ENCODE assay signal across 17 cellular contexts in the genomic region with DNA sequence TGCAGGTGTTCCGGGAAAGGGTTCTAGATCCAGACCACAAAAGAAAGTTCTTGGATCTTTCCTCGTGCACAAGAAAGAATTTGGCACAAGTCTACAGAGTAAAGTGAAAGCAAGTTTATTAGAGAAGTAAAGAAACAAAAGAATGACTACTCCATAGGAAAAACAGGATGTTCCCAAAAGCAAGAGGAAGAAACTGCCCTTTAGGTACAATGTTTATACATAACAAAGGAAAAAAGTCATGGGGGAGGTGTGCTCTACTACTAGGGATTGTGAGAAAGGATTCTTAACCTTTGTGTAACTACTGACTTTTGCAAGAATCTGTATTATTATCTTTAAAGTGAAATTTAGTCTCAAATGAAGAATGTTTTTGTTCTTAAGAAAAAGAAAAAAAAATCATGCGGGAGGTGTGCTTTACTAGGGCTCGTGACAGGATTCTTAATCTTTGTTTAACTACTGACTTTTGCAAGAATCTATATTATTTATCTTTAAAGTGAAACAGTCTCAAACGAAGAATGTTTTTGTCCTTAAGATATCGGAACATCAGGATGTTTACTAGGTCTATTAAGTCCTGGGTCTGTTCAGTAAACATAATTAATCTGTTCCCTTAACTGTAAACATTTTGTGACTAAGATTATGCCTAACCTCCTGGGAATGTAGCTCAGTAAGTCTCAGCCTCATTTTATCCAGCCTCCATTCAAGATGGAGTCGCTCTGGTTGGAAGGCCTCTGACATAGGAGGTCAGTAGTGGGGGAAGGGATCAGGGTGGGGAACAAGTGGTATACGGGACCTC.
"Had no signal": no experiment of that assay in that cellular context is flagged by ENCODE, and none has a peak within 500 bp of the region (broad histone marks: within the 10 kb centered on the region; RNA-seq: fewer than 3 reads in every experiment).

No MANE protein-coding gene starts in this region.

- H3K4me3 Mint-ChIP-seq: activated CD4-positive, alpha-beta T cell treated with anti-CD3 and anti-CD28 coated beads, Interleukin-2, amount 10 ng/mL, durations not matched to agents 7 days and 5 days; activated naive CD4-positive, alpha-beta T cell treated with anti-CD3 and anti-CD28 coated beads, Interleukin-2, amount 10 ng/mL, durations not matched to agents 7 days and 5 days; activated T-helper 17 cell treated with anti-CD3 and anti-CD28 coated beads, Interleukin-2, amount 50 U/mL, for 72 hours; natural killer cell; stimulated activated naive CD8-positive, alpha-beta T cell treated with anti-CD3 and anti-CD28 coated beads, Interleukin-15, Interleukin-2, amounts not matched to agents 100 ng/mL and 50 ng/mL, for 24 hours; T-helper 1 cell treated with Interleukin-12 subunit alpha and Interleukin-12 subunit beta and Interleukin-4 antibody, amounts not matched to agents 30 μg/mL and 1 μg/mL, for 36 hours had no signal

- H3K36me3 ChIP-seq: adrenal gland, esophagus muscularis mucosa had no signal

- H3K9me3 Mint-ChIP-seq: activated naive CD4-positive, alpha-beta T cell treated with anti-CD3 and anti-CD28 coated beads, Interleukin-2, amount 10 ng/mL, durations not matched to agents 7 days and 5 days; activated T-helper 17 cell treated with anti-CD3 and anti-CD28 coated beads, Interleukin-2, amount 50 U/mL, for 72 hours; natural killer cell; stimulated activated naive CD8-positive, alpha-beta T cell treated with anti-CD3 and anti-CD28 coated beads, Interleukin-15, Interleukin-2, amounts not matched to agents 100 ng/mL and 50 ng/mL, for 24 hours; T-helper 1 cell treated with Interleukin-12 subunit alpha and Interleukin-12 subunit beta and Interleukin-4 antibody, amounts not matched to agents 30 μg/mL and 1 μg/mL, for 36 hours had no signal

- H3K4me3 ChIP-seq: adrenal gland, coronary artery, esophagus muscularis mucosa had no signal

- H3K9me3 ChIP-seq: adrenal gland, esophagus muscularis mucosa had no signal

- H3K4me1 ChIP-seq: adrenal gland, esophagus muscularis mucosa, foreskin keratinocyte had no signal

- H3K36me3 Mint-ChIP-seq: activated naive CD4-positive, alpha-beta T cell treated with anti-CD3 and anti-CD28 coated beads, Interleukin-2, amount 10 ng/mL, durations not matched to agents 7 days and 5 days; natural killer cell had no signal

- H3K27me3 Mint-ChIP-seq: activated CD4-positive, alpha-beta T cell treated with anti-CD3 and anti-CD28 coated beads, Interleukin-2, amount 10 ng/mL, durations not matched to agents 7 days and 5 days; activated naive CD4-positive, alpha-beta T cell treated with anti-CD3 and anti-CD28 coated beads, Interleukin-2, amount 10 ng/mL, durations not matched to agents 7 days and 5 days; activated T-helper 17 cell treated with anti-CD3 and anti-CD28 coated beads, Interleukin-2, amount 50 U/mL, for 72 hours; stimulated activated naive CD8-positive, alpha-beta T cell treated with anti-CD3 and anti-CD28 coated beads, Interleukin-15, Interleukin-2, amounts not matched to agents 100 ng/mL and 50 ng/mL, for 24 hours had no signal

- H3K27ac Mint-ChIP-seq: activated CD4-positive, alpha-beta T cell treated with anti-CD3 and anti-CD28 coated beads, Interleukin-2, amount 10 ng/mL, durations not matched to agents 7 days and 5 days; activated naive CD4-positive, alpha-beta T cell treated with anti-CD3 and anti-CD28 coated beads, Interleukin-2, amount 10 ng/mL, durations not matched to agents 7 days and 5 days; activated T-helper 17 cell treated with anti-CD3 and anti-CD28 coated beads, Interleukin-2, amount 50 U/mL, for 72 hours; natural killer cell; stimulated activated naive CD8-positive, alpha-beta T cell treated with anti-CD3 and anti-CD28 coated beads, Interleukin-15, Interleukin-2, amounts not matched to agents 100 ng/mL and 50 ng/mL, for 24 hours; T-helper 1 cell treated with Interleukin-12 subunit alpha and Interleukin-12 subunit beta and Interleukin-4 antibody, amounts not matched to agents 30 μg/mL and 1 μg/mL, for 36 hours had no signal

- H3K4me1 Mint-ChIP-seq: activated CD4-positive, alpha-beta T cell treated with anti-CD3 and anti-CD28 coated beads, Interleukin-2, amount 10 ng/mL, durations not matched to agents 7 days and 5 days; activated naive CD4-positive, alpha-beta T cell treated with anti-CD3 and anti-CD28 coated beads, Interleukin-2, amount 10 ng/mL, durations not matched to agents 7 days and 5 days; activated T-helper 17 cell treated with anti-CD3 and anti-CD28 coated beads, Interleukin-2, amount 50 U/mL, for 72 hours; natural killer cell had no signal

- DNase-seq: activated CD4-positive, alpha-beta T cell treated with anti-CD3 and anti-CD28 coated beads, Interleukin-2, amount 10 ng/mL, durations not matched to agents 7 days and 5 days; activated CD4-positive, CD25-positive, alpha-beta regulatory T cell; activated CD8-positive, alpha-beta memory T cell treated with anti-CD3 and anti-CD28 coated beads for 24 hours; activated naive CD4-positive, alpha-beta T cell treated with anti-CD3 and anti-CD28 coated beads, Interleukin-2, amount 10 ng/mL, durations not matched to agents 7 days and 5 days; adrenal gland; central memory CD4-positive, alpha-beta T cell; effector memory CD4-positive, alpha-beta T cell; foreskin keratinocyte; kidney; natural killer cell; occipital lobe; stimulated activated CD4-positive, alpha-beta T cell treated with anti-CD3 and anti-CD28 coated beads, Interleukin-4, amount 100 ng/mL, for 1 hour had no signal

- H3K27me3 ChIP-seq: adrenal gland, esophagus muscularis mucosa, foreskin keratinocyte had no signal

- ATAC-seq: activated T-helper 17 cell treated with anti-CD3 and anti-CD28 coated beads, Interleukin-2, amount 50 U/mL, for 72 hours; foreskin keratinocyte; natural killer cell had no signal

- H3K27ac ChIP-seq: adrenal gland, coronary artery, esophagus muscularis mucosa, foreskin keratinocyte had no signal
